11 cellular contexts compared by ENCODE assay signal in the genomic region with DNA sequence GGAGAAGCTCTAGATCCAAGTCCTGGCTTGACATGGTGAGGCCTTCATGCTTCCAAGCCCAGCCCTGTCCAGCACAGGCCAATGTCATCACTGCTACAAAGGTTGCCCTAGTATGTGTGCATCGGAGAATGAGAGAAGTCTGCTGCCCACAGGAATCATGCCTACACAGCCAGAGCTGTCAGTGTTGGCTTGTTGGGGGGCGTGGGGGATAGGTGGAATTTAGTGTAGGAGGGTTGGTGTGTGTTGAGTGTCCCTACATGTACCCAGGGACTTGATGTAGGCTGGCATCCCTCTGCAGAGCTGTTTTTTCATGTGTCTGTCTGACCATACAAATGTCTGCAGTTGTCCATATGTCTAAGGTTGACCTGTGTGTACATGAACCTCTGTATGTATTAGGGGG. TPM values are rescaled to one million over a fixed set of nuclear protein-coding genes. Genes with fewer than 3 reads are reported as not detected.
"Had no signal": no experiment of that assay in that cellular context is flagged by ENCODE, and none has a peak within 500 bp of the region (broad histone marks: within the 10 kb centered on the region; RNA-seq: fewer than 3 reads in every experiment).

No MANE protein-coding gene starts in this region.

- ATAC-seq: GM23338, HepG2 had no signal

- H3K27ac Mint-ChIP-seq: GM23338, HFFc6 had no signal

- H3K4me3 Mint-ChIP-seq: GM23338, H9, HFFc6, IgD-negative memory B cell had no signal

- DNase-seq: H9, HCEC 1CT, HFFc6, KBM-7 had no signal

- H3K27ac ChIP-seq: HL-60 had no signal

- H3K36me3 Mint-ChIP-seq: IgD-negative memory B cell had no signal

- H3K4me3 ChIP-seq: GM23338 had no signal

- H3K9me3 Mint-ChIP-seq: GM23338, HFFc6, IgD-negative memory B cell had no signal

- FAIRE-seq: H1, H54, HepG2 had no signal

RNA-seq across cellular contexts. Expression of a gene that starts 37.6 kb away (rescaled TPM):
- total RNA-seq: GM23338, H1, H9, HepG2, HFFc6, HT1080 had no signal
